Comparison of ENCODE assay signal across 24 cellular contexts in the genomic region with DNA sequence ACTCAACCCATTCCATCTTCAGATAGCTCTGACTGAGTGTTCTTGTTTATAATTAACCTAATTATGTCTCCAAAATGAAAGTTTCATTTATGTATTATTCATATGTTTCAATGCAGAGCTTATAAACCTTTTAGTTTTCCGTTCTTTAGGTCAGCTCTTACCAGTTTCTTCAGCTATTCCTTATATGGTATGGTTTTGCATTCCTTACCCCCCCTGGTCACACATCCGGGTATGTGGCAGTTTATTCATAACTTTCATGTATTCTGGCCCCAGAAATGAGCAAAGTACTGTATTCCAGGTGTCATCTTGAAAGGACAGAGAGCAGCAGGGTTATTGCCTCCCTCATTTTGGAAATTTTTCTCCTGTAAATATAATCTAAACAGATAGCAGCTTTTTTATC. TPM values are rescaled to one million over a fixed set of nuclear protein-coding genes. Genes with fewer than 3 reads are reported as not detected.
A peak's percentile ranks its signal among the peaks of the same experiment; 100 is the strongest.
DNase-seq lines count a peak whose midpoint lies in the region; ATAC-seq, FAIRE-seq and TF ChIP-seq lines count a peak whose summit lies in the region.
"Had no signal": no experiment of that assay in that cellular context is flagged by ENCODE, and none has a peak within 500 bp of the region (broad histone marks: within the 10 kb centered on the region; RNA-seq: fewer than 3 reads in every experiment).

No MANE protein-coding gene starts in this region.

- H3K36me3 ChIP-seq in K562 (ENCODE audit: control insufficient read depth, insufficient read depth, low read length) = no peaks in the 10 kb centered on the region
- no peaks in the 10 kb centered on the region for H3K36me3 ChIP-seq in mesendoderm (ENCODE audit: control insufficient read depth, insufficient read depth, low read length)
- H3K36me3 ChIP-seq: BE2C had no signal

- H2BK15ac ChIP-seq in mesendoderm (replicated peaks; ENCODE audit: low read depth) = no peak overlapping the region

- 0% methylated on average over 2 of the region's 2 CpGs for WGBS in K562 (ENCODE audit: insufficient coverage, low coverage, missing lambda C conversion rate)
- no CpG with 5 or more reads among the region's 2 CpGs for WGBS in mesendoderm (ENCODE audit: extremely low coverage, insufficient coverage, low lambda C conversion rate)

- CTCF ChIA-PET in K562 (lab: Yijun Ruan, JAX; ENCODE audit: low intra/inter-chr PET ratio) = no interaction called here

- no peak overlapping the region for H3K18ac ChIP-seq in mesendoderm (ENCODE audit: low read length)

- H3K4me1 ChIP-seq in K562 (replicated peaks in 1 of 2; ENCODE audit: control insufficient read depth in 2 of 2, insufficient read depth in 2 of 2, low read length in 2 of 2) (no peaks in the 10 kb centered on the region), mesendoderm (ENCODE audit: control insufficient read depth, low read depth, low read length) (no peaks in the 10 kb centered on the region)
- H3K4me1 ChIP-seq: BE2C had no signal

- POLR2A ChIA-PET in K562 (lab: Yijun Ruan, JAX) = interaction anchor here (0.6 kb wide), 1 partner anchor 102 kb away, joined by 3 read pairs; no protein-coding TSS in a partner anchor

- no TSS peak for BruUV-seq in K562 (replicated peaks; lab: Mats Ljungman, UMichigan)

- no peaks in the 10 kb centered on the region for H3K79me1 ChIP-seq in mesendoderm (ENCODE audit: low read length)

- no peak overlapping the region for H4K8ac ChIP-seq in mesendoderm (ENCODE audit: low read depth, low read length)

- H3K56ac ChIP-seq in mesendoderm (ENCODE audit: low read length) = no peak overlapping the region

- TF ChIP-seq POLR2A in K562 (conservative IDR thresholded peaks at IDR 0.05) = no peak

- no peak overlapping the region for H4K5ac ChIP-seq in mesendoderm (ENCODE audit: low read length)

- H3K9me3 ChIP-seq in K562 (replicated peaks; ENCODE audit: control insufficient read depth, insufficient read depth, low read depth, low read length) = no peaks in the 10 kb centered on the region
- H3K9me3 ChIP-seq: BE2C had no signal

- TF ChIP-seq RAD21 in K562 (CRISPR knock-in tag; conservative IDR thresholded peaks at IDR 0.05 in 1 of 2, IDR thresholded peaks at IDR 0.05 in 1 of 2) = no peak

- H2BK120ac ChIP-seq in mesendoderm (ENCODE audit: low read depth, low read length) = no peak overlapping the region

- H2AK5ac ChIP-seq in mesendoderm (ENCODE audit: low read length) = no peak overlapping the region

- no peak overlapping the region for H2AFZ ChIP-seq in K562 (ENCODE audit: low read depth, low read length)
- H2AFZ ChIP-seq: PC-9 had no signal

- H3K4me3 ChIP-seq in K562 (no peak overlapping the region), mesendoderm (ENCODE audit: low read length) (no peak overlapping the region)
- H3K4me3 ChIP-seq: PC-9, SK-N-MC had no signal

- H3K4ac ChIP-seq in mesendoderm (ENCODE audit: low read depth, low read length) = no peak overlapping the region

- no peak for TF ChIP-seq EP300 in K562 (IDR thresholded peaks at IDR 0.05; ENCODE audit: low read length)

- H3K4me2 ChIP-seq in K562 (ENCODE audit: insufficient read depth, low read length) (no peak overlapping the region), mesendoderm (ENCODE audit: low read length) (no peak overlapping the region)
- H3K4me2 ChIP-seq: PC-9 had no signal

- no peak for TF ChIP-seq CTCF in K562 (IDR thresholded peaks at IDR 0.05 in 2 of 3, conservative IDR thresholded peaks at IDR 0.05 in 1 of 3; ENCODE audit: insufficient read depth in 2 of 3, low read depth in 1 of 3, low read length in 3 of 3)

- H3K79me2 ChIP-seq in K562 (ENCODE audit: control insufficient read depth, insufficient read depth, low read length) (no peaks in the 10 kb centered on the region), mesendoderm (ENCODE audit: control insufficient read depth, insufficient read depth, low read length) (no peaks in the 10 kb centered on the region)

- H3K27ac ChIP-seq in K562 (ENCODE audit: extremely low read depth, low read depth, low read length) = no peak overlapping the region
- no peak overlapping the region for H3K27ac ChIP-seq in mesendoderm (ENCODE audit: low read depth, low read length)
- H3K27ac ChIP-seq: PC-9, SK-N-MC had no signal

- intact Hi-C loops in K562 (cut with micrococcal nuclease) = no loop called here

- H3K9ac ChIP-seq in K562 (ENCODE audit: insufficient read depth in 1 of 2, low read depth in 2 of 2, low read length in 2 of 2) = no peak overlapping the region
- no peak overlapping the region for H3K9ac ChIP-seq in mesendoderm (ENCODE audit: low read length)

- ATAC-seq in GM19463 (IDR thresholded peaks at IDR 0.05; ENCODE audit: unreplicated experiment) (peak; percentile 48), K562 (no peak), GM21381 (IDR thresholded peaks at IDR 0.05; ENCODE audit: unreplicated experiment) (no peak)

- no peak for FAIRE-seq in K562 (lab: Jason Lieb, UNC)
- FAIRE-seq: GM12891, H54 had no signal

- in situ Hi-C loops in K562 (cut with MboI) = no loop called here

- H3K27me3 ChIP-seq in K562 (ENCODE audit: control insufficient read depth in 2 of 2, insufficient read depth in 2 of 2, low read length in 2 of 2) (no peaks in the 10 kb centered on the region), mesendoderm (ENCODE audit: insufficient read depth, low read length, poor library complexity) (no peaks in the 10 kb centered on the region)
- H3K27me3 ChIP-seq: BE2C had no signal

- H2BK5ac ChIP-seq in mesendoderm (ENCODE audit: low read length) = no peak overlapping the region

- H3K9me1 ChIP-seq in K562 (ENCODE audit: control insufficient read depth, insufficient read depth, low read length) = no peaks in the 10 kb centered on the region

- no peak overlapping the region for H3K23ac ChIP-seq in mesendoderm (ENCODE audit: low read length)

- H4K20me1 ChIP-seq in K562 (replicated peaks; ENCODE audit: control insufficient read depth, insufficient read depth, low read length) = no peaks in the 10 kb centered on the region

- peak; percentile 6 for DNase-seq in M059J (ENCODE audit: low read depth)
- no peak for DNase-seq in K562 (ENCODE audit: extremely low read depth in 1 of 4, low spot score in 3 of 4)
- DNase-seq in mesendoderm = peak; percentile 36
- DNase-seq in GM19240 (ENCODE audit: insufficient read length, low spot score) = no peak
- no peak for DNase-seq in NOMO-1 (lab: John Stamatoyannopoulos, UW; ENCODE audit: unreplicated experiment in 2 of 2)
- DNase-seq: BE2C; CD4-positive, CD25-positive, alpha-beta regulatory T cell; DMS79; NCI-H1417; NCI-H1694 treated with DMSO at 0.1 percent for 48 hours; NCI-H2081 treated with DMSO at 0.1 percent for 48 hours; NCI-H2171 treated with DMSO at 0.1 percent for 48 hours; NCI-H446; NCI-H526 treated with DMSO at 0.1 percent for 48 hours; PC-9; RPMI8226; SHP77 had no signal

TF ChIP-seq in K562, 482 proteins besides CTCF, POLR2A, EP300 and RAD21 (continues in another document):
- TF ChIP-seq KLF13 (tag; IDR thresholded peaks at IDR 0.05; ENCODE audit: borderline replicate concordance, low read depth) (no peak), CBX1 (IDR thresholded peaks at IDR 0.05; ENCODE audit: low read depth) (no peak), GABPA (tag; conservative IDR thresholded peaks at IDR 0.05; ENCODE audit: low read depth) (0 out of 2 replicates have a peak, but pooled peaks have one; percentile 20), SRF (CRISPR knock-in tag; IDR thresholded peaks at IDR 0.05) (peak in 1 of 2 experiments; percentile 84; a peak in 1 of 4 replicates), HLTF (IDR thresholded peaks at IDR 0.05) (no peak), ZNF717 (CRISPR knock-in tag; IDR thresholded peaks at IDR 0.05) (no peak)
- TF ChIP-seq, protein P1, sequence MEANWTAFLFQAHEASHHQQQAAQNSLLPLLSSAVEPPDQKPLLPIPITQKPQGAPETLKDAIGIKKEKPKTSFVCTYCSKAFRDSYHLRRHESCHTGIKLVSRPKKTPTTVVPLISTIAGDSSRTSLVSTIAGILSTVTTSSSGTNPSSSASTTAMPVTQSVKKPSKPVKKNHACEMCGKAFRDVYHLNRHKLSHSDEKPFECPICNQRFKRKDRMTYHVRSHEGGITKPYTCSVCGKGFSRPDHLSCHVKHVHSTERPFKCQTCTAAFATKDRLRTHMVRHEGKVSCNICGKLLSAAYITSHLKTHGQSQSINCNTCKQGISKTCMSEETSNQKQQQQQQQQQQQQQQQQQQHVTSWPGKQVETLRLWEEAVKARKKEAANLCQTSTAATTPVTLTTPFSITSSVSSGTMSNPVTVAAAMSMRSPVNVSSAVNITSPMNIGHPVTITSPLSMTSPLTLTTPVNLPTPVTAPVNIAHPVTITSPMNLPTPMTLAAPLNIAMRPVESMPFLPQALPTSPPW (CRISPR knock-in tag; IDR thresholded peaks at IDR 0.05) = peak; percentile 71

RNA-seq across cellular contexts. Expression of a gene that starts 16.8 kb away (rescaled TPM):
- total RNA-seq in M059J (2014; rRNA removed; shearing (Covaris generic)) = 0.89 and 1.5 TPM in 2 replicates
- 0.53 and 0.58 TPM in 2 replicates for total RNA-seq in K562 (2011; cell fraction: chromatin; rRNA removed; ENCODE audit: low replicate concordance)
- 0.50 and 0.79 TPM in 2 replicates for total RNA-seq in K562 (2011; cell fraction: nucleolus; rRNA removed)
- total RNA-seq in K562 (2011; cell fraction: nucleoplasm; rRNA removed) = 0.38 and 1.1 TPM in 2 replicates
- total RNA-seq in K562 (2014; rRNA removed) = 0.86 and 1.5 TPM in 2 replicates
- 0.87 and 1.1 TPM in 2 replicates for total RNA-seq in K562 (2014; rRNA removed; fragmentation: Illumina TruSeq; extraction: Trizol)
- total RNA-seq in K562 (2015; rRNA removed; fragmentation: Illumina TruSeq; extraction: Trizol) = 0.68 and 0.98 TPM in 2 replicates
- total RNA-seq in K562 (2021) = 1.0 and 1.1 TPM in 2 replicates
- polyA plus RNA-seq in K562 (2011; rRNA removed) = 0.33 and 0.37 TPM in 2 replicates
- polyA plus RNA-seq in K562 (2011; cell fraction: cytosol; rRNA removed) = 0.21 and 0.22 TPM in 2 replicates
- polyA plus RNA-seq in K562 (2011; cell fraction: nucleus; rRNA removed) = 0.55 and 0.70 TPM in 2 replicates
- 0.65 and 1.5 TPM in 2 replicates for polyA plus RNA-seq in K562 (2012)
- polyA plus RNA-seq in K562 (2014; fragmentation: Illumina TruSeq; extraction: Trizol) = 1.3 and 1.5 TPM in 2 replicates
- 1 to 10 TPM in 1 of 2 experiments, under 1 TPM in 1; 0.68 to 1.3 TPM for polyA plus RNA-seq in K562 (2014; fragmentation: Nextera tagmentation; extraction: Ambion mirVana)
- polyA plus RNA-seq in K562 (2014; rRNA removed) = 0.96 and 1.0 TPM in 2 replicates
- polyA minus RNA-seq in K562 (2011; rRNA and poly(A)+ RNA removed) = 0.28 and 0.45 TPM in 2 replicates
- 0.19 and 0.36 TPM in 2 replicates for polyA minus RNA-seq in K562 (2011; cell fraction: cytosol; rRNA and poly(A)+ RNA removed)
- polyA minus RNA-seq in K562 (2011; cell fraction: nucleus; rRNA and poly(A)+ RNA removed) = 0.33 and 0.40 TPM in 2 replicates
- 8.9 TPM for polyA plus RNA-seq in mesendoderm (2013, experiment 1 of 2)
- polyA plus RNA-seq in mesendoderm (2013, experiment 2 of 2) = 8.8 TPM
- total RNA-seq: A673; CD4-positive, CD25-positive, alpha-beta regulatory T cell; T-helper 2 cell treated with Interferon-gamma antibody and Interleukin-4, amounts not matched to agents 100 ng/mL and 5 ng/mL, for 36 hours had no signal
- polyA plus RNA-seq: CD4-positive, CD25-positive, alpha-beta regulatory T cell had no signal

Comparison
In these comparisons a context has a peak if more than half of its experiments do, and no peak if none do; other contexts are left out.
1. DNase-seq: peak in M059J (single experiment) and mesendoderm (single experiment); none in K562 (0 of 4), GM19240 (single experiment) and NOMO-1 (0 of 2).